Comparison of ENCODE assay signal across 8 cellular contexts in the genomic region with DNA sequence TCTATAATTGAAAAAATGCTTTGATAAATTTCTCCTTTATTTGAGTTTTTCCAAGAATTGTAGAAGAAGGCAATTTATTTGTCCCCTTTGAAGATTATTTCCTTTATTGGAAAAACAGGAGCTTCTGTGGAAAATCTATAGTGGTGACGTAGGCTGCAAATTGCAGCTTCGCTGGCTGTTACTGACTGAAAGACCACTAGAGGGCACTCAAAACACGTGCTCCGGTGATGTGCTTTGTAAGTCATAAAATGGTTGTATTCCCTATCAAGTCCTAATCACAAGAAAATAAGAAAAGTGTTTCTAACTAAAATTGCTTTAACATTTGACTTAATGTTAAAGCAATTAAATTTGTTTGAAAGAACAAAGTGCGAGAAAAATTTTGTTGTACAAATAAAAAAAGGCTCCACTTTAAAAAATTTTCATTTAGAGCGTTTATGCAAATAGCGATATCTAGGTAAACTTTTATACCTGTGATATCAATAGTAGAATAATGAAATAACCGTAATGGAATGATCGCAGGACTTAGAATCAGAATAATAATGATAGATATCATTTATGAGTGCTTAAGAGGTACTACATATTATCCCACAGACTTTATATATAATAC.
DNase-seq lines count a peak whose midpoint lies in the region; ATAC-seq and TF ChIP-seq lines count a peak whose summit lies in the region.

No MANE protein-coding gene starts in this region.

- no peaks in the 10 kb centered on the region for H3K4me1 ChIP-seq in prostate gland (replicated peaks)

- H3K27ac Mint-ChIP-seq in WTC11, result no peak overlapping the region

- TF ChIP-seq POLR2A in prostate gland (IDR thresholded peaks at IDR 0.05), result no peak

- CTCF ChIA-PET in WTC11 (lab: Charles Lee), result interaction anchor here (0.6 to 2.6 kb wide), 14 partner anchors 9 to 1008 kb away, joined by 3 to 24 read pairs (median 4); no protein-coding TSS in a partner anchor

- no peaks in the 10 kb centered on the region for H3K27me3 ChIP-seq in prostate gland (replicated peaks; ENCODE audit: insufficient read depth)

- H3K4me3 Mint-ChIP-seq in WTC11, result no peak overlapping the region

- H3K4me1 Mint-ChIP-seq in WTC11, result no peaks in the 10 kb centered on the region

- ATAC-seq in GM18873 (IDR thresholded peaks at IDR 0.05; ENCODE audit: low FRiP score, unreplicated experiment) (peak; percentile 85), HG03060 (IDR thresholded peaks at IDR 0.05; ENCODE audit: low read depth, unreplicated experiment) (peak; percentile 97), WTC11 (peak; percentile 75; the same call in 1 of the 2 replicates)

- no peaks in the 10 kb centered on the region for H3K36me3 Mint-ChIP-seq in WTC11

- DNase-seq in Caki2 (ENCODE audit: low read depth) (peak; percentile 4), NCI-H2171 (lab: John Stamatoyannopoulos, UW) (peak; percentile 15), WTC11 (ENCODE audit: low spot score) (peak; percentile 53), glomerular visceral epithelial cell (ENCODE audit: extremely low spot score) (peak; percentile 66), prostate gland (ENCODE audit: low spot score) (no peak), cerebellar nuclear complex (lab: John Stamatoyannopoulos, UW) (no peak)

- POLR2A ChIA-PET in WTC11 (lab: Charles Lee), result no interaction called here

- no peaks in the 10 kb centered on the region; the same call in 1 of the 2 replicates for H3K27me3 Mint-ChIP-seq in WTC11 (ENCODE audit: low read depth)

- intact Hi-C loops in prostate gland (cut with DNase I), result no loop called here

- no peaks in the 10 kb centered on the region for H3K9me3 ChIP-seq in prostate gland

- peaks cover 6% of the 10 kb centered on the region; the same call in 1 of the 2 replicates for H3K9me3 Mint-ChIP-seq in WTC11

- H3K4me3 ChIP-seq in prostate gland, result no peak overlapping the region

- no peak overlapping the region for H3K27ac ChIP-seq in prostate gland

- H3K36me3 ChIP-seq in prostate gland, result no peaks in the 10 kb centered on the region

- peak; percentile 78 for TF ChIP-seq CTCF in WTC11 (IDR thresholded peaks at IDR 0.05)
- TF ChIP-seq CTCF in prostate gland (IDR thresholded peaks at IDR 0.05), result peak; percentile 22 to 52 (median 44)

- in situ Hi-C loops in Caki2 (cut with HindIII; ENCODE audit: low pct_unique_long_range_greater_than_20kb, low sequenced_read_pairs), result no loop called here

- WGBS in prostate gland, result 50% methylated on average over 9 of the region's 9 CpGs

TF ChIP-seq in WTC11, 78 proteins besides CTCF, POLR2A, EP300 and RAD21:
- TF ChIP-seq, protein P1, sequence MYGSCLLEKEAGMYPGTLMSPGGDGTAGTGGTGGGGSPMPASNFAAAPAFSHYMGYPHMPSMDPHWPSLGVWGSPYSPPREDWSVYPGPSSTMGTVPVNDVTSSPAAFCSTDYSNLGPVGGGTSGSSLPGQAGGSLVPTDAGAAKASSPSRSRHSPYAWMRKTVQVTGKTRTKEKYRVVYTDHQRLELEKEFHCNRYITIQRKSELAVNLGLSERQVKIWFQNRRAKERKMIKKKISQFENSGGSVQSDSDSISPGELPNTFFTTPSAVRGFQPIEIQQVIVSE (CRISPR knock-in tag; IDR thresholded peaks at IDR 0.05; ENCODE audit: borderline replicate concordance), result no peak
- TF ChIP-seq ESRRA (CRISPR knock-in tag; IDR thresholded peaks at IDR 0.05; ENCODE audit: borderline replicate concordance) (no peak), NR2C2 (CRISPR knock-in tag; IDR thresholded peaks at IDR 0.05) (no peak), GABPB1 (CRISPR knock-in tag; IDR thresholded peaks at IDR 0.05) (no peak), MYBL2 (CRISPR knock-in tag; IDR thresholded peaks at IDR 0.05) (no peak), ATF1 (CRISPR knock-in tag; IDR thresholded peaks at IDR 0.05) (no peak), SP1 (CRISPR knock-in tag; conservative IDR thresholded peaks at IDR 0.05) (no peak), FOXK1 (CRISPR knock-in tag; IDR thresholded peaks at IDR 0.05) (no peak)
- TF ChIP-seq, protein P2, sequence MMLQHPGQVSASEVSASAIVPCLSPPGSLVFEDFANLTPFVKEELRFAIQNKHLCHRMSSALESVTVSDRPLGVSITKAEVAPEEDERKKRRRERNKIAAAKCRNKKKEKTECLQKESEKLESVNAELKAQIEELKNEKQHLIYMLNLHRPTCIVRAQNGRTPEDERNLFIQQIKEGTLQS (CRISPR knock-in tag; conservative IDR thresholded peaks at IDR 0.05), result no peak

Comparison
In these comparisons a context has a peak if more than half of its experiments do, and no peak if none do; other contexts are left out.
1. DNase-seq: peak in Caki2 (single experiment), NCI-H2171 (single experiment), WTC11 (single experiment) and glomerular visceral epithelial cell (single experiment); none in prostate gland (single experiment) and cerebellar nuclear complex (0 of 2).
2. Peak in every context shown above with its lines, with median percentiles within 50 percentile points of each other: ATAC-seq.